Comparison of ENCODE assay signal across 17 cellular contexts in the genomic region with DNA sequence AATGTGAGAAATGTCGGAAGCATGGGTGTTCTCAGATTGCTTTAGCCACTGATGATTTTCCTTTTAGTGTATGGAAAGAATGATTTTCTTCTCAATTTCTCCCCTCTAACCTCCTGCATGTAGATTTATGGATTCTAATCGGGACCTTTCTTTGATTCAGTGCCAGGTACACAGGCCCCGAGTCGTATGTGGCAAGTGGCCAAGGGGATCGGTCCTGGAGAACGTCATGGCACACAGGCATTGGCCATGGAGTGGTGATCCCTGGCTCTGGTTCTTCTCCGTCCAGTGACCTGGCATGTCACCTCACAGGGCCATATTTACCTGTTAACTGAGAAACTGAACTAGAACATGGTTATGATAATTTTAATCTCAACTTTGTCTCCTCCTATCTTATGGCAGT. TPM values are rescaled to one million over a fixed set of nuclear protein-coding genes. Genes with fewer than 3 reads are reported as not detected.
DNase-seq lines count a peak whose midpoint lies in the region; ATAC-seq and TF ChIP-seq lines count a peak whose summit lies in the region.
"Had no signal": no experiment of that assay in that cellular context is flagged by ENCODE, and none has a peak within 500 bp of the region (broad histone marks: within the 10 kb centered on the region; RNA-seq: fewer than 3 reads in every experiment).

No MANE protein-coding gene starts in this region.

- H3K27ac Mint-ChIP-seq in activated CD4-positive, alpha-beta T cell treated with anti-CD3 and anti-CD28 coated beads, Interleukin-2, amount 10 ng/mL, durations not matched to agents 24 days and 14 days: peak overlapping the region; percentile 10
- peak overlapping the region; percentile 37 for H3K27ac Mint-ChIP-seq in dendritic cell treated with granulocyte-macrophage colony-stimulating factor and Interleukin-4, amounts not matched to agents 40 ng/mL and 50 ng/mL, for 4 days
- H3K27ac Mint-ChIP-seq in mesothelial cell of epicardium: peak overlapping the region; percentile 84
- H3K27ac Mint-ChIP-seq: activated T-cell treated with anti-CD3 and anti-CD28 coated beads, Interleukin-2, amount 50 U/mL, for 24 hours had no signal

- H4K5ac ChIP-seq in mesendoderm (ENCODE audit: low read length): no peak overlapping the region

- no peak overlapping the region for H3K23ac ChIP-seq in mesendoderm (ENCODE audit: low read length)

- H3K18ac ChIP-seq in mesendoderm (ENCODE audit: low read length): no peak overlapping the region

- no peak for DNase-seq in activated CD4-positive, alpha-beta T cell treated with anti-CD3 and anti-CD28 coated beads, Interleukin-2, amount 10 ng/mL, durations not matched to agents 24 days and 14 days
- DNase-seq in activated CD4-positive, alpha-beta T cell treated with anti-CD3 and anti-CD28 coated beads for 48 hours: no peak
- DNase-seq in mesothelial cell of epicardium (ENCODE audit: low spot score in 2 of 2, unreplicated experiment in 2 of 2) (peak in 1 of 2 experiments; percentile 50), thyroid gland (peak; percentile 70 to 77), hippocampal formation (lab: John Stamatoyannopoulos, UW) (no peak), mesendoderm (no peak)
- DNase-seq: activated CD4-positive, alpha-beta T cell treated with anti-CD3 and anti-CD28 coated beads for 1 hour; activated T-cell treated with anti-CD3 and anti-CD28 coated beads, Interleukin-2, amount 50 U/mL, for 24 hours; amniotic stem cell; foreskin fibroblast; MM.1S; PC-3; spleen; T-helper 1 cell had no signal

- H3K36me3 Mint-ChIP-seq in activated CD4-positive, alpha-beta T cell treated with anti-CD3 and anti-CD28 coated beads, Interleukin-2, amount 10 ng/mL, durations not matched to agents 24 days and 14 days (ENCODE audit: low read depth): peaks cover 40% of the 10 kb centered on the region
- H3K36me3 Mint-ChIP-seq in dendritic cell treated with granulocyte-macrophage colony-stimulating factor and Interleukin-4, amounts not matched to agents 40 ng/mL and 50 ng/mL, for 4 days (ENCODE audit: low read depth): peaks cover 94% of the 10 kb centered on the region
- H3K36me3 Mint-ChIP-seq in mesothelial cell of epicardium: peaks cover 3% of the 10 kb centered on the region

- H3K9ac ChIP-seq in mesendoderm (ENCODE audit: low read length): no peak overlapping the region

- H3K79me1 ChIP-seq in mesendoderm (ENCODE audit: low read length): peaks cover 5% of the 10 kb centered on the region

- no peak overlapping the region for H3K4me3 Mint-ChIP-seq in activated CD4-positive, alpha-beta T cell treated with anti-CD3 and anti-CD28 coated beads, Interleukin-2, amount 10 ng/mL, durations not matched to agents 24 days and 14 days
- H3K4me3 Mint-ChIP-seq in dendritic cell treated with granulocyte-macrophage colony-stimulating factor and Interleukin-4, amounts not matched to agents 40 ng/mL and 50 ng/mL, for 4 days: no peak overlapping the region
- no peak overlapping the region for H3K4me3 Mint-ChIP-seq in mesothelial cell of epicardium
- H3K4me3 Mint-ChIP-seq: activated T-cell treated with anti-CD3 and anti-CD28 coated beads, Interleukin-2, amount 50 U/mL, for 24 hours had no signal

- H4K8ac ChIP-seq in mesendoderm (ENCODE audit: low read depth, low read length): no peak overlapping the region

- 30 to 36% methylated on average over 7 of the region's 7 CpGs for WGBS in thyroid gland, 2 donors
- no CpG with 5 or more reads among the region's 7 CpGs for WGBS in mesendoderm (ENCODE audit: extremely low coverage, insufficient coverage, low lambda C conversion rate)

- H3K27me3 Mint-ChIP-seq in activated CD4-positive, alpha-beta T cell treated with anti-CD3 and anti-CD28 coated beads, Interleukin-2, amount 10 ng/mL, durations not matched to agents 24 days and 14 days: no peaks in the 10 kb centered on the region
- H3K27me3 Mint-ChIP-seq in dendritic cell treated with granulocyte-macrophage colony-stimulating factor and Interleukin-4, amounts not matched to agents 40 ng/mL and 50 ng/mL, for 4 days: no peaks in the 10 kb centered on the region
- H3K27me3 Mint-ChIP-seq in mesothelial cell of epicardium (ENCODE audit: low read depth): no peaks in the 10 kb centered on the region
- H3K27me3 Mint-ChIP-seq: activated T-cell treated with anti-CD3 and anti-CD28 coated beads, Interleukin-2, amount 50 U/mL, for 24 hours had no signal

- TF ChIP-seq POLR2A in thyroid gland (IDR thresholded peaks at IDR 0.05): no peak

- H2BK5ac ChIP-seq in mesendoderm (ENCODE audit: low read length): no peak overlapping the region

- TF ChIP-seq CTCF in mesothelial cell of epicardium (IDR thresholded peaks at IDR 0.05; ENCODE audit: unreplicated experiment) (no peak), thyroid gland (IDR thresholded peaks at IDR 0.05) (no peak)

- H2AK5ac ChIP-seq in mesendoderm (ENCODE audit: low read length): no peak overlapping the region

- peaks cover 6% of the 10 kb centered on the region for H3K9me3 Mint-ChIP-seq in activated CD4-positive, alpha-beta T cell treated with anti-CD3 and anti-CD28 coated beads, Interleukin-2, amount 10 ng/mL, durations not matched to agents 24 days and 14 days
- no peaks in the 10 kb centered on the region for H3K9me3 Mint-ChIP-seq in dendritic cell treated with granulocyte-macrophage colony-stimulating factor and Interleukin-4, amounts not matched to agents 40 ng/mL and 50 ng/mL, for 4 days
- H3K9me3 Mint-ChIP-seq in mesothelial cell of epicardium: peaks cover 3% of the 10 kb centered on the region
- H3K9me3 Mint-ChIP-seq: activated T-cell treated with anti-CD3 and anti-CD28 coated beads, Interleukin-2, amount 50 U/mL, for 24 hours had no signal

- no peaks in the 10 kb centered on the region for H3K9me3 ChIP-seq in thyroid gland
- H3K9me3 ChIP-seq: spleen, tibial nerve had no signal

- ATAC-seq in HG02763 (IDR thresholded peaks at IDR 0.05; ENCODE audit: unreplicated experiment): no peak
- ATAC-seq: PC-3 had no signal

- no peak overlapping the region for H2BK120ac ChIP-seq in mesendoderm (ENCODE audit: low read depth, low read length)

- no peaks in the 10 kb centered on the region for H3K79me2 ChIP-seq in mesendoderm (ENCODE audit: control insufficient read depth, insufficient read depth, low read length)

- H3K27ac ChIP-seq in thyroid gland: peak overlapping the region; percentile 82 to 83 (median 82)
- H3K27ac ChIP-seq in mesendoderm (ENCODE audit: low read depth, low read length): no peak overlapping the region
- H3K27ac ChIP-seq: spleen had no signal

- H3K56ac ChIP-seq in mesendoderm (ENCODE audit: low read length): no peak overlapping the region

- H3K4ac ChIP-seq in mesendoderm (ENCODE audit: low read depth, low read length): no peak overlapping the region

- H3K4me1 Mint-ChIP-seq in activated CD4-positive, alpha-beta T cell treated with anti-CD3 and anti-CD28 coated beads, Interleukin-2, amount 10 ng/mL, durations not matched to agents 24 days and 14 days: peaks cover 46% of the 10 kb centered on the region
- peaks cover 95% of the 10 kb centered on the region for H3K4me1 Mint-ChIP-seq in dendritic cell treated with granulocyte-macrophage colony-stimulating factor and Interleukin-4, amounts not matched to agents 40 ng/mL and 50 ng/mL, for 4 days (ENCODE audit: low read depth)
- peaks cover 46% of the 10 kb centered on the region for H3K4me1 Mint-ChIP-seq in mesothelial cell of epicardium

- no peaks in the 10 kb centered on the region for H3K27me3 ChIP-seq in thyroid gland
- H3K27me3 ChIP-seq in mesendoderm (ENCODE audit: insufficient read depth, low read length, poor library complexity): no peaks in the 10 kb centered on the region
- H3K27me3 ChIP-seq: spleen, tibial nerve had no signal

- H3K4me3 ChIP-seq in thyroid gland (replicated peaks in 1 of 3): no peak overlapping the region
- H3K4me3 ChIP-seq in mesendoderm (ENCODE audit: low read length): no peak overlapping the region
- H3K4me3 ChIP-seq: spleen, tibial nerve had no signal

- H3K4me2 ChIP-seq in mesendoderm (ENCODE audit: low read length): no peak overlapping the region

- H3K36me3 ChIP-seq in thyroid gland (no peaks in the 10 kb centered on the region), mesendoderm (ENCODE audit: control insufficient read depth, insufficient read depth, low read length) (no peaks in the 10 kb centered on the region)
- H3K36me3 ChIP-seq: tibial nerve had no signal

- H3K4me1 ChIP-seq in thyroid gland (peaks cover 43 to 66% of the 10 kb centered on the region in 2 donors), mesendoderm (ENCODE audit: control insufficient read depth, low read depth, low read length) (no peaks in the 10 kb centered on the region)

- H2BK15ac ChIP-seq in mesendoderm (replicated peaks; ENCODE audit: low read depth): no peak overlapping the region

- intact Hi-C loops in activated CD4-positive, alpha-beta T cell treated with anti-CD3 and anti-CD28 coated beads, Interleukin-2, amount 10 ng/mL, durations not matched to agents 24 days and 14 days (cut with micrococcal nuclease): no loop called here
- intact Hi-C loops in dendritic cell treated with granulocyte-macrophage colony-stimulating factor and Interleukin-4, amounts not matched to agents 40 ng/mL and 50 ng/mL, for 4 days (cut with micrococcal nuclease): no loop called here
- intact Hi-C loops in thyroid gland (cut with DNase I): no loop called here

RNA-seq across cellular contexts. Expression of gene ETV6, which starts 58.1 kb away (rescaled TPM):
- 114 and 119 TPM in 2 replicates for total RNA-seq in activated CD4-positive, alpha-beta T cell treated with anti-CD3 and anti-CD28 coated beads, Interleukin-2, amount 10 ng/mL, durations not matched to agents 24 days and 14 days
- total RNA-seq in mesothelial cell of epicardium (26.2 to 31.4 TPM (median 27.5 TPM) in 3 replicates), thyroid gland (10 to 100 TPM; 16.6 to 35.6 (median 17.2) TPM)
- polyA plus RNA-seq in mesendoderm (2013, experiment 1 of 2): 6.9 TPM
- polyA plus RNA-seq in mesendoderm (2013, experiment 2 of 2): 7.1 TPM

Comparison
In these comparisons a context has a peak if more than half of its experiments do, and no peak if none do; other contexts are left out.
1. DNase-seq: peak in thyroid gland (2 of 2); none in activated CD4-positive, alpha-beta T cell treated with anti-CD3 and anti-CD28 coated beads, Interleukin-2, amount 10 ng/mL, durations not matched to agents 24 days and 14 days (single experiment), activated CD4-positive, alpha-beta T cell treated with anti-CD3 and anti-CD28 coated beads for 48 hours (single experiment), hippocampal formation (0 of 2) and mesendoderm (single experiment).
2. H3K27ac Mint-ChIP-seq: peak in every context shown above with its lines; median percentile 84 in mesothelial cell of epicardium; 37 in dendritic cell treated with granulocyte-macrophage colony-stimulating factor and Interleukin-4, amounts not matched to agents 40 ng/mL and 50 ng/mL, for 4 days; 10 in activated CD4-positive, alpha-beta T cell treated with anti-CD3 and anti-CD28 coated beads, Interleukin-2, amount 10 ng/mL, durations not matched to agents 24 days and 14 days.